Comparison of ENCODE assay signal across 8 cellular contexts in genomic region chr22:50305658-50306566, GRCh38. TPM values are rescaled to one million over a fixed set of nuclear protein-coding genes. Genes with fewer than 3 reads are reported as not detected.
DNase-seq lines count a peak whose midpoint lies in the region; ATAC-seq, FAIRE-seq and TF ChIP-seq lines count a peak whose summit lies in the region.

No MANE protein-coding gene starts in this region.

- 0 to 4% (median 3%) methylated on average over 22 to 26 of the region's 26 CpGs for WGBS in ovary, 3 donors

- no peaks in the 10 kb centered on the region for H3K9me3 ChIP-seq in adipocyte (ENCODE audit: control insufficient read depth, low read length)
- no peaks in the 10 kb centered on the region for H3K9me3 ChIP-seq in ovary

- TF ChIP-seq CTCF in C4-2B (conservative IDR thresholded peaks at IDR 0.05): no peak
- TF ChIP-seq CTCF in ovary (IDR thresholded peaks at IDR 0.05): no peak

- H3K27ac ChIP-seq in C4-2B: peak overlapping the region; percentile 98
- peak overlapping the region; percentile 91 to 92 for H3K27ac ChIP-seq in ovary

- ATAC-seq in GM21619 (IDR thresholded peaks at IDR 0.05; ENCODE audit: unreplicated experiment) (no peak), HG03135 (IDR thresholded peaks at IDR 0.05; ENCODE audit: unreplicated experiment) (no peak)

- intact Hi-C loops in head of caudate nucleus (cut with DNase I): no loop called here
- intact Hi-C loops in ovary (cut with DNase I): no loop called here

- FAIRE-seq in GM19239 (lab: Jason Lieb, UNC): peak; percentile 58

- DNase-seq in GM19239 (ENCODE audit: insufficient read length, low spot score): peak; percentile 76
- DNase-seq in NCI-H226: peak; percentile 88
- DNase-seq in adipocyte (ENCODE audit: low read depth): peak; percentile 95
- DNase-seq in head of caudate nucleus: peak in 35 of 42 donors; percentile 38 to 88 (median 59)
- DNase-seq in ovary: peak; percentile 86 to 91 (median 89)

- peak overlapping the region; percentile 82 for H3K4me3 ChIP-seq in adipocyte (ENCODE audit: low read length)
- H3K4me3 ChIP-seq in ovary: peak overlapping the region; percentile 76

- TF ChIP-seq POLR2A in ovary (IDR thresholded peaks at IDR 0.05): no peak

- peaks cover 4% of the 10 kb centered on the region for H3K36me3 ChIP-seq in adipocyte (ENCODE audit: control insufficient read depth, insufficient read depth, low read length, severe bottlenecking)
- H3K36me3 ChIP-seq in ovary: no peaks in the 10 kb centered on the region

- H3K4me1 ChIP-seq in adipocyte (ENCODE audit: control insufficient read depth, insufficient read depth, low read length): peaks cover 51% of the 10 kb centered on the region
- H3K4me1 ChIP-seq in ovary (ENCODE audit: insufficient read depth): peaks cover 53% of the 10 kb centered on the region

- H3K27me3 ChIP-seq in adipocyte (replicated peaks; ENCODE audit: control insufficient read depth, insufficient read depth, low read length) (no peaks in the 10 kb centered on the region), ovary (no peaks in the 10 kb centered on the region)

- peak overlapping the region; percentile 99 for H3K9ac ChIP-seq in adipocyte (ENCODE audit: low read length)

- TF ChIP-seq EP300 in ovary (IDR thresholded peaks at IDR 0.05): no peak

RNA-seq across cellular contexts. Expression of gene PLXNB2, which starts 1.5 kb away (rescaled TPM):
- 100 to 1,000 TPM; 121 to 274 (median 229) TPM for total RNA-seq in ovary
- 100 to 1,000 TPM in 1 of 2 donors, 10 to 100 TPM in 1; 26.5 to 135 TPM for polyA plus RNA-seq in ovary

RNA-seq across cellular contexts. Expression of gene DENND6B, which starts 20.9 kb away (rescaled TPM):
- 10 to 100 TPM in 2 of 7 donors, 1 to 10 TPM in 5; 2.6 to 17.3 (median 7.4) TPM for total RNA-seq in ovary
- polyA plus RNA-seq in ovary: 1 to 10 TPM in 1 of 2 donors, under 1 TPM in 1; 0.38 to 5.6 TPM

RNA-seq across cellular contexts. Expression of gene MAPK11, which starts 35.7 kb away (rescaled TPM):
- total RNA-seq in ovary: 10 to 100 TPM in 4 of 7 donors, 1 to 10 TPM in 3; 2.0 to 31.6 (median 12.0) TPM
- polyA plus RNA-seq in ovary: 10 to 100 TPM in 1 of 2 donors, under 1 TPM in 1; 0.92 to 13.0 TPM

RNA-seq across cellular contexts. Expression of gene PPP6R2, which starts 37.2 kb away (rescaled TPM):
- total RNA-seq in ovary: 10 to 100 TPM; 30.1 to 52.9 (median 37.8) TPM
- 10 to 100 TPM in 1 of 2 donors, 1 to 10 TPM in 1; 8.2 to 33.4 TPM for polyA plus RNA-seq in ovary

RNA-seq across cellular contexts. Expression of gene MAPK12, which starts 44.4 kb away (rescaled TPM):
- total RNA-seq in ovary: 10 to 100 TPM in 6 of 7 donors, 1 to 10 TPM in 1; 7.9 to 35.3 (median 23.3) TPM
- polyA plus RNA-seq in ovary: 10 to 100 TPM in 1 of 2 donors, under 1 TPM in 1; 0.87 to 26.5 TPM
